Comparison of ENCODE assay signal across 37 cellular contexts in genomic region chr2:146894514-146894913, GRCh38.
"Had no signal": no experiment of that assay in that cellular context is flagged by ENCODE, and none has a peak within 500 bp of the region (broad histone marks: within the 10 kb centered on the region; RNA-seq: fewer than 3 reads in every experiment).

No MANE protein-coding gene starts in this region.

- H3K27ac ChIP-seq: adrenal gland, ascending aorta, body of pancreas, brain microvascular endothelial cell, breast epithelium, cardiac muscle cell had no signal

- H3K4me1 ChIP-seq: adrenal gland, ascending aorta, body of pancreas, breast epithelium had no signal

- H3K36me3 ChIP-seq: adrenal gland, ascending aorta, brain microvascular endothelial cell, breast epithelium, cardiac muscle cell had no signal

- H3K4me3 ChIP-seq: adrenal gland, ascending aorta, body of pancreas, breast epithelium, cardiac muscle cell had no signal

- H3K36me3 Mint-ChIP-seq: activated naive CD4-positive, alpha-beta T cell treated with anti-CD3 and anti-CD28 coated beads, Interleukin-2, amount 10 ng/mL, durations not matched to agents 7 days and 5 days; activated naive CD4-positive, alpha-beta T cell treated with anti-CD3 and anti-CD28 coated beads, Interleukin-2, amount 50 U/mL, for 24 hours; activated naive CD4-positive, alpha-beta T cell treated with anti-CD3 and anti-CD28 coated beads, Interleukin-2, amount 50 U/mL, for 72 hours; activated naive CD8-positive, alpha-beta T cell; activated naive CD8-positive, alpha-beta T cell treated with anti-CD3 and anti-CD28 coated beads, Interleukin-2, amount 10 ng/mL, durations not matched to agents 7 days and 5 days; brain had no signal

- H3K4me3 Mint-ChIP-seq: activated naive CD4-positive, alpha-beta T cell treated with anti-CD3 and anti-CD28 coated beads for 36 hours; activated naive CD4-positive, alpha-beta T cell treated with anti-CD3 and anti-CD28 coated beads, Interleukin-2, amount 10 ng/mL, durations not matched to agents 7 days and 5 days; activated naive CD4-positive, alpha-beta T cell treated with anti-CD3 and anti-CD28 coated beads, Interleukin-2, amount 50 U/mL, for 24 hours; activated naive CD8-positive, alpha-beta T cell; activated naive CD8-positive, alpha-beta T cell treated with anti-CD3 and anti-CD28 coated beads, Interleukin-2, amount 10 ng/mL, durations not matched to agents 7 days and 5 days; activated naive CD8-positive, alpha-beta T cell treated with anti-CD3 and anti-CD28 coated beads, Interleukin-2, amount 50 U/mL, for 24 hours; activated T-cell treated with anti-CD3 and anti-CD28 coated beads, Interleukin-2, amount 50 U/mL, for 24 hours; activated T-cell treated with anti-CD3 and anti-CD28 coated beads, Interleukin-2, amount 50 U/mL, for 4 hours; activated T-cell treated with anti-CD3 and anti-CD28 coated beads, Interleukin-2, amount 50 U/mL, for 72 hours; activated T-helper 1 cell treated with anti-CD3 and anti-CD28 coated beads, Interleukin-12 subunit alpha, Interleukin-12 subunit beta, Interleukin-2, Interleukin-4 antibody, amounts not matched to agents 30 ng/mL and 10 ng/mL and 1 ng/mL, durations not matched to agents 14 hours and 24 hours and 36 hours; activated T-helper 17 cell treated with anti-CD3 and anti-CD28 coated beads, Interleukin-2, amount 50 U/mL, for 72 hours; brain; central memory CD8-positive, alpha-beta T cell had no signal

- H3K27me3 Mint-ChIP-seq: activated naive CD4-positive, alpha-beta T cell treated with anti-CD3 and anti-CD28 coated beads, Interleukin-2, amount 10 ng/mL, durations not matched to agents 7 days and 5 days; activated naive CD4-positive, alpha-beta T cell treated with anti-CD3 and anti-CD28 coated beads, Interleukin-2, amount 50 U/mL, for 24 hours; activated naive CD8-positive, alpha-beta T cell; activated naive CD8-positive, alpha-beta T cell treated with anti-CD3 and anti-CD28 coated beads, Interleukin-2, amount 10 ng/mL, durations not matched to agents 7 days and 5 days; activated naive CD8-positive, alpha-beta T cell treated with anti-CD3 and anti-CD28 coated beads, Interleukin-2, amount 50 U/mL, for 24 hours; brain; central memory CD8-positive, alpha-beta T cell had no signal

- H3K27ac Mint-ChIP-seq: activated naive CD4-positive, alpha-beta T cell treated with anti-CD3 and anti-CD28 coated beads for 36 hours; activated naive CD4-positive, alpha-beta T cell treated with anti-CD3 and anti-CD28 coated beads, Interleukin-2, amount 10 ng/mL, durations not matched to agents 7 days and 5 days; activated naive CD4-positive, alpha-beta T cell treated with anti-CD3 and anti-CD28 coated beads, Interleukin-2, amount 50 U/mL, for 24 hours; activated naive CD4-positive, alpha-beta T cell treated with anti-CD3 and anti-CD28 coated beads, Interleukin-2, amount 50 U/mL, for 72 hours; activated naive CD8-positive, alpha-beta T cell; activated naive CD8-positive, alpha-beta T cell treated with anti-CD3 and anti-CD28 coated beads, Interleukin-2, amount 10 ng/mL, durations not matched to agents 7 days and 5 days; activated naive CD8-positive, alpha-beta T cell treated with anti-CD3 and anti-CD28 coated beads, Interleukin-2, amount 50 U/mL, for 24 hours; activated T-cell treated with anti-CD3 and anti-CD28 coated beads, Interleukin-2, amount 50 U/mL, for 24 hours; activated T-cell treated with anti-CD3 and anti-CD28 coated beads, Interleukin-2, amount 50 U/mL, for 72 hours; activated T-helper 1 cell treated with anti-CD3 and anti-CD28 coated beads, Interleukin-12 subunit alpha, Interleukin-12 subunit beta, Interleukin-2, Interleukin-4 antibody, amounts not matched to agents 30 ng/mL and 10 ng/mL and 1 ng/mL, durations not matched to agents 14 hours and 24 hours and 36 hours; activated T-helper 17 cell treated with anti-CD3 and anti-CD28 coated beads, Interleukin-2, amount 50 U/mL, for 72 hours; activated T-helper 2 cell treated with anti-CD3 and anti-CD28 coated beads, Interferon-gamma antibody, Interleukin-2, Interleukin-4, amounts not matched to agents 10 μg/mL and 5 μg/mL and 100 μg/mL, durations not matched to agents 14 hours and 24 hours and 36 hours had no signal

- H3K27me3 ChIP-seq: adrenal gland, ascending aorta, body of pancreas, brain microvascular endothelial cell, breast epithelium, cardiac muscle cell had no signal

- DNase-seq: activated effector memory CD4-positive, alpha-beta T cell treated with anti-CD3 and anti-CD28 coated beads, Interleukin-2, amount 50 U/mL, for 16 hours; activated effector memory CD4-positive, alpha-beta T cell treated with Interleukin-2 at 50 U/mL for 16 hours; activated gamma-delta T cell; activated gamma-delta T cell treated with Interleukin-2 at 50 U/mL for 16 hours; activated naive CD4-positive, alpha-beta T cell; activated naive CD4-positive, alpha-beta T cell treated with anti-CD3 and anti-CD28 coated beads for 36 hours; activated naive CD4-positive, alpha-beta T cell treated with anti-CD3 and anti-CD28 coated beads, Interleukin-2, amount 10 ng/mL, durations not matched to agents 7 days and 5 days; activated naive CD4-positive, alpha-beta T cell treated with anti-CD3 and anti-CD28 coated beads, Interleukin-2, amount 50 U/mL, for 16 hours; activated naive CD4-positive, alpha-beta T cell treated with Interleukin-2 at 50 U/mL for 16 hours; activated naive CD8-positive, alpha-beta T cell treated with anti-CD3 and anti-CD28 coated beads, Interleukin-2, amount 10 ng/mL, durations not matched to agents 7 days and 5 days; activated naive CD8-positive, alpha-beta T cell treated with anti-CD3 and anti-CD28 coated beads, Interleukin-2, amount 50 U/mL, for 24 hours; activated T-cell treated with anti-CD3 and anti-CD28 coated beads, Interleukin-2, amount 50 U/mL, for 1 hour; activated T-cell treated with anti-CD3 and anti-CD28 coated beads, Interleukin-2, amount 50 U/mL, for 24 hours; activated T-cell treated with anti-CD3 and anti-CD28 coated beads, Interleukin-2, amount 50 U/mL, for 4 hours; activated T-cell treated with anti-CD3 and anti-CD28 coated beads, Interleukin-2, amount 50 U/mL, for 48 hours; activated T-cell treated with anti-CD3 and anti-CD28 coated beads, Interleukin-2, amount 50 U/mL, for 72 hours; adrenal gland; amniotic stem cell; amygdala; anterior cingulate cortex; aorta; body of pancreas; brain microvascular endothelial cell; caudate nucleus; central memory CD4-positive, alpha-beta T cell; cerebellar nuclear complex had no signal

- H3K9me3 ChIP-seq: adrenal gland, ascending aorta, body of pancreas, breast epithelium had no signal

- H3K4me1 Mint-ChIP-seq: activated naive CD4-positive, alpha-beta T cell treated with anti-CD3 and anti-CD28 coated beads, Interleukin-2, amount 10 ng/mL, durations not matched to agents 7 days and 5 days; activated naive CD4-positive, alpha-beta T cell treated with anti-CD3 and anti-CD28 coated beads, Interleukin-2, amount 50 U/mL, for 24 hours; activated naive CD8-positive, alpha-beta T cell treated with anti-CD3 and anti-CD28 coated beads, Interleukin-2, amount 10 ng/mL, durations not matched to agents 7 days and 5 days; activated naive CD8-positive, alpha-beta T cell treated with anti-CD3 and anti-CD28 coated beads, Interleukin-2, amount 50 U/mL, for 24 hours; activated T-helper 17 cell treated with anti-CD3 and anti-CD28 coated beads, Interleukin-2, amount 50 U/mL, for 72 hours; brain; central memory CD8-positive, alpha-beta T cell had no signal

- H3K9me3 Mint-ChIP-seq: activated naive CD4-positive, alpha-beta T cell treated with anti-CD3 and anti-CD28 coated beads for 36 hours; activated naive CD4-positive, alpha-beta T cell treated with anti-CD3 and anti-CD28 coated beads, Interleukin-2, amount 10 ng/mL, durations not matched to agents 7 days and 5 days; activated naive CD4-positive, alpha-beta T cell treated with anti-CD3 and anti-CD28 coated beads, Interleukin-2, amount 50 U/mL, for 24 hours; activated naive CD8-positive, alpha-beta T cell treated with anti-CD3 and anti-CD28 coated beads, Interleukin-2, amount 10 ng/mL, durations not matched to agents 7 days and 5 days; activated naive CD8-positive, alpha-beta T cell treated with anti-CD3 and anti-CD28 coated beads, Interleukin-2, amount 50 U/mL, for 24 hours; activated T-cell treated with anti-CD3 and anti-CD28 coated beads, Interleukin-2, amount 50 U/mL, for 24 hours; activated T-cell treated with anti-CD3 and anti-CD28 coated beads, Interleukin-2, amount 50 U/mL, for 4 hours; activated T-helper 1 cell treated with anti-CD3 and anti-CD28 coated beads, Interleukin-12 subunit alpha, Interleukin-12 subunit beta, Interleukin-2, Interleukin-4 antibody, amounts not matched to agents 30 ng/mL and 10 ng/mL and 1 ng/mL, durations not matched to agents 14 hours and 24 hours and 36 hours; activated T-helper 17 cell treated with anti-CD3 and anti-CD28 coated beads, Interleukin-2, amount 50 U/mL, for 72 hours; activated T-helper 2 cell treated with anti-CD3 and anti-CD28 coated beads, Interferon-gamma antibody, Interleukin-2, Interleukin-4, amounts not matched to agents 10 μg/mL and 5 μg/mL and 100 μg/mL, durations not matched to agents 14 hours and 24 hours and 36 hours had no signal
